Comparison of ENCODE assay signal across 1 cellular context in the genomic region with DNA sequence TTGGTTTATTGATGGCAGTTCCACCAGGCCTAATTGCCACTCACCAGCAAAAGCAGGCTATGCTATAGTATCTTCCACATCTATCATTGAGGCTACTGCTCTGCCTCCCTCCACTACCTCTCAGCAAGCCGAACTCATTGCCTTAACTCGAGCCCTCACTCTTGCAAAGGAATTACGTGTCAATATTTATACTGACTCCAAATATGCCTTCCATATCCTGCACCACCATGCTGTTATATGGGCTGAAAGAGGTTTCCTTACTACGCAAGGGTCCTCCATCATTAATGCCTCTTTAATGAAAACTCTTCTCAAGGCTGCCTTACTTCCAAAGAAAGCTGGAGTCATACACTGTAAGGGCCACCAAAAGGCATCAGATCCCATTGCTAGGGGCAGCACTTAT.
TF ChIP-seq lines count a peak whose summit lies in the region.
"Not testable (repeated sequence)": the region's sequence is repeated elsewhere in the genome, so short reads cannot be mapped to it uniquely, and the experiment has no call there.

No MANE protein-coding gene starts in this region.

- not testable (repeated sequence) for H3K36me3 ChIP-seq in HEK293 (ENCODE audit: control insufficient read depth in 2 of 2, insufficient read depth in 1 of 2, low read length in 2 of 2)

- CTCF ChIA-PET in HEK293 (lab: Yijun Ruan, JAX) = interaction anchor here (0.6 kb wide), 1 partner anchor 180 kb away, joined by 6 read pairs; no protein-coding TSS in a partner anchor

- POLR2A ChIA-PET in HEK293 (lab: Yijun Ruan, JAX) = not testable (repeated sequence)

- not testable (repeated sequence) for H3K27ac ChIP-seq in HEK293 (ENCODE audit: extremely low read depth, low read depth, low read length)

- not testable (repeated sequence) for H3K4me3 ChIP-seq in HEK293 (ENCODE audit: low read depth, low read length)

- TF ChIP-seq CTCF in HEK293 (tag by site-specific recombination; IDR thresholded peaks at IDR 0.05) = not testable (repeated sequence)

- not testable (repeated sequence) for H3K9me3 ChIP-seq in HEK293 (ENCODE audit: control insufficient read depth, insufficient read depth, low read depth, low read length)

- H3K4me1 ChIP-seq in HEK293 (ENCODE audit: control insufficient read depth, insufficient read depth, low read length) = not testable (repeated sequence)

TF ChIP-seq in HEK293, 187 proteins besides CTCF, POLR2A, EP300 and RAD21:
- TF ChIP-seq ZNF600 (tag by site-specific recombination; IDR thresholded peaks at IDR 0.05) = peak; percentile 95
